In genomic region chr10:68074404-68074774, GRCh38 we compare ENCODE assay signal across 8 cellular contexts. TPM values are rescaled to one million over a fixed set of nuclear protein-coding genes. Genes with fewer than 3 reads are reported as not detected.
DNase-seq lines count a peak whose midpoint lies in the region; ATAC-seq lines count a peak whose summit lies in the region.

No MANE protein-coding gene starts in this region.

- H3K9me3 Mint-ChIP-seq in activated T-helper 17 cell treated with anti-CD3 and anti-CD28 coated beads, Interleukin-2, amount 50 U/mL, for 72 hours = no peaks in the 10 kb centered on the region
- no peaks in the 10 kb centered on the region for H3K9me3 Mint-ChIP-seq in stimulated activated naive B cell treated with anti-CD40 and anti-IgM and Interleukin-4, amounts not matched to agents 10 μg/mL and 1 μg/mL and 100 μg/mL, for 72 hours

- H3K27me3 Mint-ChIP-seq in activated T-helper 17 cell treated with anti-CD3 and anti-CD28 coated beads, Interleukin-2, amount 50 U/mL, for 72 hours = no peaks in the 10 kb centered on the region
- H3K27me3 Mint-ChIP-seq in stimulated activated naive B cell treated with anti-CD40 and anti-IgM and Interleukin-4, amounts not matched to agents 10 μg/mL and 1 μg/mL and 100 μg/mL, for 72 hours = no peaks in the 10 kb centered on the region

- H3K4me1 Mint-ChIP-seq in activated T-helper 17 cell treated with anti-CD3 and anti-CD28 coated beads, Interleukin-2, amount 50 U/mL, for 72 hours = peaks cover 14% of the 10 kb centered on the region
- peaks cover 11 to 20% of the 10 kb centered on the region in 2 donors for H3K4me1 Mint-ChIP-seq in stimulated activated naive B cell treated with anti-CD40 and anti-IgM and Interleukin-4, amounts not matched to agents 10 μg/mL and 1 μg/mL and 100 μg/mL, for 72 hours

- H3K4me1 ChIP-seq in iPS-18a (ENCODE audit: control insufficient read depth, low read depth, low read length) = peaks cover 13% of the 10 kb centered on the region

- peak overlapping the region; percentile 94 for H3K4me3 ChIP-seq in iPS-18a (ENCODE audit: low read length)

- H3K27ac ChIP-seq in iPS-18a (ENCODE audit: low read length) = peak overlapping the region; percentile 26

- peak overlapping the region; percentile 99 for H3K4me3 Mint-ChIP-seq in activated T-helper 17 cell treated with anti-CD3 and anti-CD28 coated beads, Interleukin-2, amount 50 U/mL, for 72 hours
- peak overlapping the region; percentile 93 to 99 for H3K4me3 Mint-ChIP-seq in stimulated activated naive B cell treated with anti-CD40 and anti-IgM and Interleukin-4, amounts not matched to agents 10 μg/mL and 1 μg/mL and 100 μg/mL, for 72 hours

- H3K36me3 ChIP-seq in iPS-18a (ENCODE audit: control insufficient read depth, low read depth, low read length) = no peaks in the 10 kb centered on the region

- peak overlapping the region; percentile 79 for H3K9ac ChIP-seq in iPS-18a (ENCODE audit: low read length)

- no peak for DNase-seq in Right ventricle myocardium superior
- no peak for DNase-seq in left cardiac atrium
- no peak for DNase-seq in stimulated activated naive B cell treated with anti-CD40 and anti-IgM and Interleukin-4, amounts not matched to agents 10 μg/mL and 1 μg/mL and 100 μg/mL, for 72 hours
- no peak for DNase-seq in AG08395 (ENCODE audit: low spot score)
- no peak for DNase-seq in dermis blood vessel endothelial cell

- no peaks in the 10 kb centered on the region for H3K27me3 ChIP-seq in iPS-18a (ENCODE audit: control insufficient read depth, insufficient read depth, low read length)

- peak; percentile 62 for ATAC-seq in Right ventricle myocardium superior (ENCODE audit: poor library complexity)
- no peak for ATAC-seq in left cardiac atrium
- ATAC-seq in activated T-helper 17 cell treated with anti-CD3 and anti-CD28 coated beads, Interleukin-2, amount 50 U/mL, for 72 hours (replicated peaks) = no peak
- ATAC-seq in stimulated activated naive B cell treated with anti-CD40 and anti-IgM and Interleukin-4, amounts not matched to agents 10 μg/mL and 1 μg/mL and 100 μg/mL, for 72 hours (replicated peaks) = no peak
- ATAC-seq in GM18498 (IDR thresholded peaks at IDR 0.05; ENCODE audit: unreplicated experiment) = no peak

- H3K36me3 Mint-ChIP-seq in activated T-helper 17 cell treated with anti-CD3 and anti-CD28 coated beads, Interleukin-2, amount 50 U/mL, for 72 hours (ENCODE audit: low read depth) = peaks cover 54% of the 10 kb centered on the region
- peaks cover 9 to 11% of the 10 kb centered on the region in 2 donors for H3K36me3 Mint-ChIP-seq in stimulated activated naive B cell treated with anti-CD40 and anti-IgM and Interleukin-4, amounts not matched to agents 10 μg/mL and 1 μg/mL and 100 μg/mL, for 72 hours

- peak overlapping the region; percentile 98 for H3K27ac Mint-ChIP-seq in activated T-helper 17 cell treated with anti-CD3 and anti-CD28 coated beads, Interleukin-2, amount 50 U/mL, for 72 hours
- H3K27ac Mint-ChIP-seq in stimulated activated naive B cell treated with anti-CD40 and anti-IgM and Interleukin-4, amounts not matched to agents 10 μg/mL and 1 μg/mL and 100 μg/mL, for 72 hours = peak overlapping the region; percentile 99

- intact Hi-C loops in Right ventricle myocardium superior (cut with DNase I) = loop anchor here (10.0 kb wide), 1 partner anchor 250 kb away; no protein-coding TSS in a partner anchor
- intact Hi-C loops in left cardiac atrium (cut with DNase I) = loop anchor here in 1 of 2 donors (10.0 kb wide), 1 partner anchor 260 kb away; the partner anchor contains the start of genes HNRNPH3 and PBLD

- H3K9me3 ChIP-seq in iPS-18a (ENCODE audit: control insufficient read depth, low read depth, low read length) = no peaks in the 10 kb centered on the region

RNA-seq across cellular contexts. Expression of gene HERC4, which starts 0.7 kb away (rescaled TPM):
- total RNA-seq in Right ventricle myocardium superior (24.1 TPM), left cardiac atrium (10 to 100 TPM; 31.9 to 34.7 TPM), dermis blood vessel endothelial cell (51.7 and 73.9 TPM in 2 replicates)
- total RNA-seq in activated T-helper 17 cell treated with anti-CD3 and anti-CD28 coated beads, Interleukin-2, amount 50 U/mL, for 72 hours = 100 to 1,000 TPM in 1 of 2 donors, 10 to 100 TPM in 1; 72.2 to 102 TPM

RNA-seq across cellular contexts. Expression of gene MYPN, which starts 34.9 kb away (rescaled TPM):
- total RNA-seq in Right ventricle myocardium superior (92.0 TPM), left cardiac atrium (100 to 1,000 TPM in 1 of 2 donors, 10 to 100 TPM in 1; 62.2 to 110 TPM), dermis blood vessel endothelial cell (under 0.01 TPM in 1 of 2 replicates, not detected in the other)
- 1 to 10 TPM in 1 of 2 donors, not detected in 1; 1.1 TPM for total RNA-seq in activated T-helper 17 cell treated with anti-CD3 and anti-CD28 coated beads, Interleukin-2, amount 50 U/mL, for 72 hours

Comparison
In these comparisons a context has a peak if more than half of its experiments do, and no peak if none do; other contexts are left out.
1. RNA of gene MYPN, which starts 34.9 kb away (total RNA-seq): 62.2 to 110 TPM in left cardiac atrium and 92.0 TPM in Right ventricle myocardium superior (single experiment); 1.1 TPM in activated T-helper 17 cell treated with anti-CD3 and anti-CD28 coated beads, Interleukin-2, amount 50 U/mL, for 72 hours and under 0.01 TPM in dermis blood vessel endothelial cell; every median in the first group is over 10 times any median in the second.